Comparison of ENCODE assay signal across 23 cellular contexts in the genomic region with DNA sequence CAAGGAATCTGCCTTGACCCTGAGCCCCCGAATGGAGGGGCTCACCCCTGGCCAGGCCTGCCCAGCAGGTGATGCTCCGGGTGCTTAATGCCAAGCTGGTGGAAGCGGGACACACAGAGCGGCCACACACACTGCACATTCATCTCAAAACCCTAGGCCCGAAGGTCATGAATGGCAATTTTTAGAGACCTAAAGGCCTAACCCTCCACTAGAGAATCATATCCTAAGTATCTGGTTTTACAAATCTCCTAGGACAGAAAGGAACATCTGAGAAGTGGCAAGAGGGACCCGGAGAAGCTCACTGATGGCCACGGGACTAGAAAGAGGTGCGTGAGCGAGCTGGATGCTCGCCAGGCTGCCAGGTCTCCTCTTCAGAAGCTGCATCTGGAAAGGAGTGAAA. TPM values are rescaled to one million over a fixed set of nuclear protein-coding genes. Genes with fewer than 3 reads are reported as not detected.
DNase-seq lines count a peak whose midpoint lies in the region; ATAC-seq and TF ChIP-seq lines count a peak whose summit lies in the region.
"Had no signal": no experiment of that assay in that cellular context is flagged by ENCODE, and none has a peak within 500 bp of the region (broad histone marks: within the 10 kb centered on the region; RNA-seq: fewer than 3 reads in every experiment).

No MANE protein-coding gene starts in this region.

- H4K20me1 ChIP-seq in PC-9 (ENCODE audit: insufficient read depth), result no peaks in the 10 kb centered on the region
- H4K20me1 ChIP-seq: BLaER1 treated with 17β-estradiol and CSF1 and Interleukin-3, amounts not matched to agents 10 nM and 100 nM had no signal

- POLR2A ChIA-PET in T-cell (lab: Charles Lee), result interaction anchor here in 1 of 2 donors (0.7 to 0.9 kb wide), 2 partner anchors 29 to 186 kb away, joined by 3 to 6 read pairs; no protein-coding TSS in a partner anchor
- POLR2A ChIA-PET in PC-9 (lab: Charles Lee; ENCODE audit: unreplicated experiment), result no interaction called here

- peaks cover 80% of the 10 kb centered on the region for H3K36me3 Mint-ChIP-seq in activated naive CD4-positive, alpha-beta T cell treated with anti-CD3 and anti-CD28 coated beads, Interleukin-2, amount 10 ng/mL, durations not matched to agents 7 days and 5 days
- H3K36me3 Mint-ChIP-seq in T-cell, result peaks cover 44% of the 10 kb centered on the region
- peaks cover 34% of the 10 kb centered on the region for H3K36me3 Mint-ChIP-seq in central memory CD8-positive, alpha-beta T cell (ENCODE audit: insufficient read depth)

- no peak overlapping the region for H3K4me3 ChIP-seq in spleen
- no peak overlapping the region for H3K4me3 ChIP-seq in PC-9
- no peak overlapping the region for H3K4me3 ChIP-seq in prostate gland
- H3K4me3 ChIP-seq: adrenal gland; BLaER1 treated with 17β-estradiol and CSF1 and Interleukin-3, amounts not matched to agents 10 nM and 100 nM; colonic mucosa; HAP-1; SJCRH30; thoracic aorta had no signal

- no peaks in the 10 kb centered on the region for H3K27me3 Mint-ChIP-seq in activated naive CD4-positive, alpha-beta T cell treated with anti-CD3 and anti-CD28 coated beads, Interleukin-2, amount 10 ng/mL, durations not matched to agents 7 days and 5 days
- no peaks in the 10 kb centered on the region for H3K27me3 Mint-ChIP-seq in T-cell
- H3K27me3 Mint-ChIP-seq in central memory CD8-positive, alpha-beta T cell, result no peaks in the 10 kb centered on the region

- H3F3A ChIP-seq in PC-9 (ENCODE audit: insufficient read depth, low read depth), result no peaks in the 10 kb centered on the region

- H3K4me3 Mint-ChIP-seq in activated naive CD4-positive, alpha-beta T cell treated with anti-CD3 and anti-CD28 coated beads, Interleukin-2, amount 10 ng/mL, durations not matched to agents 7 days and 5 days, result no peak overlapping the region
- peak overlapping the region in 2 of 3 donors; percentile 25 to 69 for H3K4me3 Mint-ChIP-seq in T-cell
- H3K4me3 Mint-ChIP-seq in central memory CD8-positive, alpha-beta T cell, result peak overlapping the region; percentile 82
- H3K4me3 Mint-ChIP-seq: endodermal cell had no signal

- H3K9me2 ChIP-seq in PC-9 (ENCODE audit: insufficient read depth), result no peaks in the 10 kb centered on the region

- no peaks in the 10 kb centered on the region for H3K27me3 ChIP-seq in spleen (replicated peaks in 1 of 7)
- no peaks in the 10 kb centered on the region for H3K27me3 ChIP-seq in PC-9 (ENCODE audit: insufficient read depth, low read depth)
- no peaks in the 10 kb centered on the region for H3K27me3 ChIP-seq in prostate gland (replicated peaks; ENCODE audit: insufficient read depth)
- H3K27me3 ChIP-seq: adrenal gland; BLaER1 treated with 17β-estradiol and CSF1 and Interleukin-3, amounts not matched to agents 10 nM and 100 nM; colonic mucosa; SJCRH30 had no signal

- peaks cover 73% of the 10 kb centered on the region for H3K4me1 Mint-ChIP-seq in activated naive CD4-positive, alpha-beta T cell treated with anti-CD3 and anti-CD28 coated beads, Interleukin-2, amount 10 ng/mL, durations not matched to agents 7 days and 5 days
- H3K4me1 Mint-ChIP-seq in T-cell, result peaks cover 68 to 84% (median 79%) of the 10 kb centered on the region in 3 donors
- H3K4me1 Mint-ChIP-seq in central memory CD8-positive, alpha-beta T cell, result peaks cover 69% of the 10 kb centered on the region
- H3K4me1 Mint-ChIP-seq: endodermal cell had no signal

- H3K4me1 ChIP-seq in spleen (peaks cover 32 to 95% (median 50%) of the 10 kb centered on the region in 6 donors), PC-9 (replicated peaks; ENCODE audit: insufficient read depth) (no peaks in the 10 kb centered on the region), prostate gland (replicated peaks) (no peaks in the 10 kb centered on the region)
- H3K4me1 ChIP-seq: colonic mucosa, SJCRH30 had no signal

- TF ChIP-seq POLR2A in spleen (IDR thresholded peaks at IDR 0.05) (no peak), prostate gland (IDR thresholded peaks at IDR 0.05) (no peak)

- H3K27ac ChIP-seq in spleen (peak overlapping the region in 6 of 8 donors; percentile 24 to 95 (median 93)), PC-9 (no peak overlapping the region), prostate gland (no peak overlapping the region)
- H3K27ac ChIP-seq: BLaER1 treated with 17β-estradiol and CSF1 and Interleukin-3, amounts not matched to agents 10 nM and 100 nM; colonic mucosa; SJCRH30; VCaP had no signal

- intact Hi-C loops in spleen (cut with DNase I; ENCODE audit: low total_unique reads), result no loop called here
- intact Hi-C loops in PC-9 (cut with micrococcal nuclease; ENCODE audit: unreplicated experiment), result no loop called here
- intact Hi-C loops in prostate gland (cut with DNase I), result loop anchor here (5.0 kb wide), 1 partner anchor 37 kb away; the partner anchor contains the start of gene ST3GAL5

- CTCF ChIA-PET in activated naive CD4-positive, alpha-beta T cell treated with anti-CD3 and anti-CD28 coated beads, Interleukin-2, amount 10 ng/mL, durations not matched to agents 7 days and 5 days (lab: Charles Lee), result interaction anchor here (0.8 to 2.2 kb wide), 4 partner anchors 23 to 46 kb away, joined by 3 to 8 read pairs (median 6); partner anchors contain the start of gene ST3GAL5
- CTCF ChIA-PET in T-cell (lab: Charles Lee), result interaction anchor here in 1 of 2 donors (1.3 to 4.3 kb wide), 3 partner anchors 23 to 186 kb away, joined by 3 to 40 read pairs (median 11); partner anchors contain the start of gene ST3GAL5
- CTCF ChIA-PET in PC-9 (lab: Charles Lee), result no interaction called here

- no peak overlapping the region for H2AFZ ChIP-seq in PC-9

- no peak for DNase-seq in activated naive CD4-positive, alpha-beta T cell treated with anti-CD3 and anti-CD28 coated beads, Interleukin-2, amount 10 ng/mL, durations not matched to agents 7 days and 5 days
- no peak for DNase-seq in activated naive CD4-positive, alpha-beta T cell (lab: John Stamatoyannopoulos, UW)
- DNase-seq in T-cell (no peak), spleen (no peak), PC-9 (no peak), prostate gland (ENCODE audit: low spot score) (no peak)
- DNase-seq in central memory CD8-positive, alpha-beta T cell (ENCODE audit: low spot score in 2 of 2), result peak in 1 of 2 donors; percentile 2
- DNase-seq: ACHN; activated CD4-positive, alpha-beta T cell treated with anti-CD3 and anti-CD28 coated beads, Interleukin-2, amount 50 U/mL, for 4 hours; activated T-cell treated with anti-CD3 and anti-CD28 coated beads, Interleukin-2, amount 50 U/mL, for 72 hours; colonic mucosa; endodermal cell; left cardiac atrium; mesendoderm; NCI-H2081 treated with DMSO at 0.1 percent for 48 hours; NCI-H510A treated with DMSO at 0.1 percent for 48 hours; SJCRH30 had no signal

- TF ChIP-seq CTCF in spleen (IDR thresholded peaks at IDR 0.05 in 8 of 11, conservative IDR thresholded peaks at IDR 0.05 in 3 of 11), result no peak
- TF ChIP-seq CTCF in PC-9 (conservative IDR thresholded peaks at IDR 0.05), result no peak
- TF ChIP-seq CTCF in prostate gland (IDR thresholded peaks at IDR 0.05), result no peak

- BruUV-seq in PC-9 (replicated peaks; lab: Mats Ljungman, UMichigan), result no TSS peak

- peaks cover 10% of the 10 kb centered on the region for H3K9me3 Mint-ChIP-seq in activated naive CD4-positive, alpha-beta T cell treated with anti-CD3 and anti-CD28 coated beads, Interleukin-2, amount 10 ng/mL, durations not matched to agents 7 days and 5 days
- peaks cover 2 to 10% (median 4%) of the 10 kb centered on the region in 3 donors for H3K9me3 Mint-ChIP-seq in T-cell
- peaks cover 11% of the 10 kb centered on the region for H3K9me3 Mint-ChIP-seq in central memory CD8-positive, alpha-beta T cell
- H3K9me3 Mint-ChIP-seq: endodermal cell had no signal

- ATAC-seq in T-cell (replicated peaks in 1 of 4) (no peak), HG03457 (IDR thresholded peaks at IDR 0.05; ENCODE audit: unreplicated experiment) (no peak)
- ATAC-seq in central memory CD8-positive, alpha-beta T cell (replicated peaks; ENCODE audit: extremely low read depth, poor library complexity, severe bottlenecking), result no peak
- ATAC-seq: activated T-cell treated with anti-CD3 and anti-CD28 coated beads, Interleukin-2, amount 50 U/mL, for 72 hours; left cardiac atrium had no signal

- no peaks in the 10 kb centered on the region for H3K79me2 ChIP-seq in PC-9 (ENCODE audit: low read depth)

- WGBS in spleen, 5 donors, result 91 to 96% (median 95%) methylated on average over 10 of the region's 10 CpGs
- WGBS in prostate gland, result 90% methylated on average over 10 of the region's 10 CpGs

- peaks cover 0 to 8% (median 0%) of the 10 kb centered on the region in 8 donors for H3K9me3 ChIP-seq in spleen
- H3K9me3 ChIP-seq in PC-9 (ENCODE audit: insufficient read depth, low read depth), result no peaks in the 10 kb centered on the region
- H3K9me3 ChIP-seq in prostate gland, result no peaks in the 10 kb centered on the region
- H3K9me3 ChIP-seq: adrenal gland, colonic mucosa, HAP-1, SJCRH30, thoracic aorta had no signal

- H3K4me2 ChIP-seq in PC-9, result no peak overlapping the region

- H3K27ac Mint-ChIP-seq in activated naive CD4-positive, alpha-beta T cell treated with anti-CD3 and anti-CD28 coated beads, Interleukin-2, amount 10 ng/mL, durations not matched to agents 7 days and 5 days, result peak overlapping the region; percentile 75
- peak overlapping the region; percentile 99 to 100 for H3K27ac Mint-ChIP-seq in T-cell
- peak overlapping the region; percentile 98 for H3K27ac Mint-ChIP-seq in central memory CD8-positive, alpha-beta T cell (ENCODE audit: low read depth)
- H3K27ac Mint-ChIP-seq: activated T-cell treated with anti-CD3 and anti-CD28 coated beads, Interleukin-2, amount 50 U/mL, for 72 hours; endodermal cell had no signal

- H3K36me3 ChIP-seq in spleen, result peaks cover 0 to 83% (median 18%) of the 10 kb centered on the region in 6 donors
- H3K36me3 ChIP-seq in PC-9 (ENCODE audit: low read depth), result no peaks in the 10 kb centered on the region; the same call in none of the 2 replicates
- H3K36me3 ChIP-seq in prostate gland, result no peaks in the 10 kb centered on the region
- H3K36me3 ChIP-seq: colonic mucosa, HAP-1 had no signal

RNA-seq across cellular contexts. Expression of gene ST3GAL5, which starts 38.3 kb away (rescaled TPM):
- total RNA-seq in T-cell (10 to 100 TPM; 22.8 to 56.2 (median 31.9) TPM), spleen (100 to 1,000 TPM in 2 of 7 donors, 10 to 100 TPM in 5; 55.8 to 124 (median 74.9) TPM), PC-9 (2021) (5.9 and 7.2 TPM in 2 replicates), prostate gland (10 to 100 TPM; 24.7 to 38.6 TPM)
- polyA plus RNA-seq in spleen, result 10 to 100 TPM; 18.7 to 41.1 (median 33.8) TPM

Comparison
In these comparisons a context has a peak if more than half of its experiments do, and no peak if none do; other contexts are left out.
1. H3K27ac ChIP-seq: peak in spleen (6 of 8); none in PC-9 (single experiment) and prostate gland (0 of 2).
2. Peak in every context shown above with its lines, with median percentiles within 50 percentile points of each other: H3K27ac Mint-ChIP-seq.